Comparison of ENCODE assay signal across 1 cellular context in genomic region chr1:227791425-227792090, GRCh38.
TF ChIP-seq lines count a peak whose summit lies in the region.

No MANE protein-coding gene starts in this region.

TF ChIP-seq in K562, 482 proteins besides CTCF, POLR2A, EP300 and RAD21 (continued from another document):
- TF ChIP-seq, protein P1, sequence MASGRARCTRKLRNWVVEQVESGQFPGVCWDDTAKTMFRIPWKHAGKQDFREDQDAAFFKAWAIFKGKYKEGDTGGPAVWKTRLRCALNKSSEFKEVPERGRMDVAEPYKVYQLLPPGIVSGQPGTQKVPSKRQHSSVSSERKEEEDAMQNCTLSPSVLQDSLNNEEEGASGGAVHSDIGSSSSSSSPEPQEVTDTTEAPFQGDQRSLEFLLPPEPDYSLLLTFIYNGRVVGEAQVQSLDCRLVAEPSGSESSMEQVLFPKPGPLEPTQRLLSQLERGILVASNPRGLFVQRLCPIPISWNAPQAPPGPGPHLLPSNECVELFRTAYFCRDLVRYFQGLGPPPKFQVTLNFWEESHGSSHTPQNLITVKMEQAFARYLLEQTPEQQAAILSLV (tag; IDR thresholded peaks at IDR 0.05) = no peak
- TF ChIP-seq FOS (IDR thresholded peaks at IDR 0.05; ENCODE audit: extremely low read depth, insufficient read length) (no peak), SRSF3 (IDR thresholded peaks at IDR 0.05; ENCODE audit: insufficient read depth, low read length) (no peak)
